17 cellular contexts compared by ENCODE assay signal in genomic region chr15:39596358-39597051, GRCh38. TPM values are rescaled to one million over a fixed set of nuclear protein-coding genes. Genes with fewer than 3 reads are reported as not detected.
DNase-seq lines count a peak whose midpoint lies in the region; TF ChIP-seq lines count a peak whose summit lies in the region.
"Had no signal": no experiment of that assay in that cellular context is flagged by ENCODE, and none has a peak within 500 bp of the region (broad histone marks: within the 10 kb centered on the region; RNA-seq: fewer than 3 reads in every experiment).

No MANE protein-coding gene starts in this region.

- no peak overlapping the region for H3K9ac ChIP-seq in fibroblast of lung (ENCODE audit: insufficient read depth, low read length)
- H3K9ac ChIP-seq: neural progenitor cell had no signal

- H4K20me1 ChIP-seq in fibroblast of lung (ENCODE audit: control insufficient read depth, extremely low read depth, insufficient read depth, low read length), result peaks cover 5% of the 10 kb centered on the region
- peaks cover 33% of the 10 kb centered on the region for H4K20me1 ChIP-seq in osteoblast (ENCODE audit: insufficient read depth, low read length)

- no peak overlapping the region for H3K27ac Mint-ChIP-seq in nephron progenitor cell
- H3K27ac Mint-ChIP-seq: activated naive CD4-positive, alpha-beta T cell treated with anti-CD3 and anti-CD28 coated beads, Interleukin-2, amount 50 U/mL, for 24 hours; immature natural killer cell; neural progenitor cell had no signal

- CTCF ChIA-PET in BJ (lab: Yijun Ruan, JAX), result no interaction called here

- TF ChIP-seq CTCF in BJ (IDR thresholded peaks at IDR 0.05; ENCODE audit: insufficient read depth, low read depth, low read length), result no peak
- no peak for TF ChIP-seq CTCF in VCaP (conservative IDR thresholded peaks at IDR 0.05)
- no peak for TF ChIP-seq CTCF in fibroblast of lung (conservative IDR thresholded peaks at IDR 0.05 in 1 of 2, IDR thresholded peaks at IDR 0.05 in 1 of 2; ENCODE audit: low read depth in 1 of 2, low read length in 2 of 2)
- no peak for TF ChIP-seq CTCF in osteoblast (IDR thresholded peaks at IDR 0.05; ENCODE audit: extremely low read depth, low read depth, low read length)
- no peak for TF ChIP-seq CTCF in nephron progenitor cell (IDR thresholded peaks at IDR 0.05)
- TF ChIP-seq CTCF in right atrium auricular region (IDR thresholded peaks at IDR 0.05), result no peak

- H3K27me3 ChIP-seq in BJ (ENCODE audit: control insufficient read depth, insufficient read depth, low read length) (no peaks in the 10 kb centered on the region), fibroblast of lung (ENCODE audit: control insufficient read depth, insufficient read depth, low read length) (no peaks in the 10 kb centered on the region), osteoblast (ENCODE audit: insufficient read depth, low read length) (no peaks in the 10 kb centered on the region), right atrium auricular region (no peaks in the 10 kb centered on the region)
- H3K27me3 ChIP-seq: MG63, neural progenitor cell had no signal

- peaks cover 36% of the 10 kb centered on the region for H3K36me3 Mint-ChIP-seq in nephron progenitor cell (ENCODE audit: low read depth)
- H3K36me3 Mint-ChIP-seq: activated naive CD4-positive, alpha-beta T cell treated with anti-CD3 and anti-CD28 coated beads, Interleukin-2, amount 50 U/mL, for 24 hours had no signal

- H3K4me2 ChIP-seq in fibroblast of lung (ENCODE audit: extremely low read depth, insufficient read depth, low read length), result no peak overlapping the region
- no peak overlapping the region for H3K4me2 ChIP-seq in osteoblast (ENCODE audit: insufficient read depth, low read length)
- H3K4me2 ChIP-seq: neural progenitor cell had no signal

- H3K9me3 Mint-ChIP-seq in nephron progenitor cell, result no peaks in the 10 kb centered on the region
- H3K9me3 Mint-ChIP-seq: activated naive CD4-positive, alpha-beta T cell treated with anti-CD3 and anti-CD28 coated beads, Interleukin-2, amount 50 U/mL, for 24 hours; immature natural killer cell; neural progenitor cell had no signal

- POLR2A ChIA-PET in BJ (lab: Charles Lee), result interaction anchor here (0.7 kb wide), 1 partner anchor 325 kb away, joined by 3 read pairs; no protein-coding TSS in a partner anchor

- DNase-seq in BJ (ENCODE audit: low read depth), result peak; percentile 76
- DNase-seq in fibroblast of lung (ENCODE audit: low read depth in 2 of 2), result peak; percentile 3 to 27
- DNase-seq in osteoblast (ENCODE audit: insufficient read length, low spot score, missing footprints), result no peak
- no peak for DNase-seq in nephron progenitor cell
- DNase-seq in activated CD4-positive, alpha-beta T cell treated with anti-CD3 and anti-CD28 coated beads, Interleukin-2, amount 50 U/mL, for 48 hours, result no peak
- DNase-seq in activated CD8-positive, alpha-beta memory T cell treated with anti-CD3 and anti-CD28 coated beads, Interleukin-2, amount 50 U/mL, for 4 hours, result no peak
- DNase-seq in right atrium auricular region (ENCODE audit: low spot score), result no peak
- DNase-seq: activated CD4-positive, alpha-beta T cell treated with anti-CD3 and anti-CD28 coated beads for 48 hours; C1 segment of cervical spinal cord; effector memory CD4-positive, alpha-beta T cell; immature natural killer cell; MG63; NCI-H187 treated with DMSO at 0.1 percent for 48 hours; NCI-H524 treated with DMSO at 0.1 percent for 48 hours had no signal

- H3K4me1 ChIP-seq in fibroblast of lung (ENCODE audit: control insufficient read depth, extremely low read depth, insufficient read depth, low read length), result peaks cover 3% of the 10 kb centered on the region
- no peaks in the 10 kb centered on the region for H3K4me1 ChIP-seq in osteoblast (ENCODE audit: insufficient read depth, low read length)
- H3K4me1 ChIP-seq in right atrium auricular region, result no peaks in the 10 kb centered on the region

- H3K4me1 Mint-ChIP-seq in nephron progenitor cell, result no peaks in the 10 kb centered on the region
- H3K4me1 Mint-ChIP-seq: activated naive CD4-positive, alpha-beta T cell treated with anti-CD3 and anti-CD28 coated beads, Interleukin-2, amount 50 U/mL, for 24 hours had no signal

- no peak overlapping the region for H3K4me3 ChIP-seq in BJ (ENCODE audit: low read depth, low read length)
- no peak overlapping the region for H3K4me3 ChIP-seq in fibroblast of lung (replicated peaks in 1 of 4; ENCODE audit: control extremely low read depth in 1 of 4, insufficient read depth in 1 of 4, low read depth in 3 of 4, low read length in 4 of 4)
- H3K4me3 ChIP-seq in osteoblast (ENCODE audit: insufficient read depth, low read length), result no peak overlapping the region
- H3K4me3 ChIP-seq in right atrium auricular region, result no peak overlapping the region
- H3K4me3 ChIP-seq: MG63, neural progenitor cell had no signal

- H3K4me3 Mint-ChIP-seq in nephron progenitor cell, result no peak overlapping the region
- H3K4me3 Mint-ChIP-seq: activated naive CD4-positive, alpha-beta T cell treated with anti-CD3 and anti-CD28 coated beads, Interleukin-2, amount 50 U/mL, for 24 hours; immature natural killer cell; neural progenitor cell had no signal

- H3K79me2 ChIP-seq in fibroblast of lung (ENCODE audit: control insufficient read depth, insufficient read depth, low read length) (peaks cover 1% of the 10 kb centered on the region), osteoblast (ENCODE audit: insufficient read depth, low read length) (no peaks in the 10 kb centered on the region)

- H3K27ac ChIP-seq in VCaP, result peak overlapping the region; percentile 65
- H3K27ac ChIP-seq in fibroblast of lung (ENCODE audit: insufficient read depth, low read length), result no peak overlapping the region
- peak overlapping the region; percentile 48 for H3K27ac ChIP-seq in osteoblast (ENCODE audit: low read depth, low read length)
- H3K27ac ChIP-seq in right atrium auricular region, result no peak overlapping the region
- H3K27ac ChIP-seq: neural progenitor cell had no signal

- no peaks in the 10 kb centered on the region for H3K27me3 Mint-ChIP-seq in nephron progenitor cell (ENCODE audit: low read depth, poor library complexity)

- H2AFZ ChIP-seq in fibroblast of lung (ENCODE audit: low read length) (no peak overlapping the region), osteoblast (ENCODE audit: low read length) (no peak overlapping the region)
- H2AFZ ChIP-seq: neural progenitor cell had no signal

- H3K36me3 ChIP-seq in BJ (ENCODE audit: control insufficient read depth, insufficient read depth, low read length) (peaks cover 18% of the 10 kb centered on the region), fibroblast of lung (ENCODE audit: control insufficient read depth, insufficient read depth, low read length) (peaks cover 27% of the 10 kb centered on the region), osteoblast (ENCODE audit: insufficient read depth, low read length) (peaks cover 50% of the 10 kb centered on the region), right atrium auricular region (peaks cover 49% of the 10 kb centered on the region)
- H3K36me3 ChIP-seq: neural progenitor cell had no signal

- H3K9me3 ChIP-seq in fibroblast of lung (ENCODE audit: control insufficient read depth, insufficient read depth, low read depth, low read length), result no peaks in the 10 kb centered on the region
- no peaks in the 10 kb centered on the region for H3K9me3 ChIP-seq in osteoblast (ENCODE audit: low read depth, low read length)
- H3K9me3 ChIP-seq in right atrium auricular region, result no peaks in the 10 kb centered on the region
- H3K9me3 ChIP-seq: MG63 had no signal

RNA-seq across cellular contexts. Expression of gene THBS1, which starts 15.6 kb away (rescaled TPM):
- polyA plus RNA-seq in BJ (2011; rRNA removed) (3,704 and 6,610 TPM in 2 replicates), fibroblast of lung (533 and 1,512 TPM in 2 replicates)
- 19,882 and 20,500 TPM in 2 replicates for polyA minus RNA-seq in BJ (2011; rRNA and poly(A)+ RNA removed)
- total RNA-seq in fibroblast of lung (631 and 1,745 TPM in 2 replicates), osteoblast (6,477 and 8,941 TPM in 2 replicates), right atrium auricular region (100 to 1,000 TPM in 1 of 2 donors, 10 to 100 TPM in 1; 67.8 to 205 TPM)
- 619 and 1,936 TPM in 2 replicates for polyA plus RNA-seq in fibroblast of lung (2012)
- polyA minus RNA-seq in fibroblast of lung (ENCODE audit: low replicate concordance), result 5,982 and 9,421 TPM in 2 replicates

Comparison
In these comparisons a context has a peak if more than half of its experiments do, and no peak if none do; other contexts are left out.
1. DNase-seq: peak in BJ (single experiment) and fibroblast of lung (2 of 2); none in osteoblast (single experiment), nephron progenitor cell (single experiment), activated CD4-positive, alpha-beta T cell treated with anti-CD3 and anti-CD28 coated beads, Interleukin-2, amount 50 U/mL, for 48 hours (0 of 2), activated CD8-positive, alpha-beta memory T cell treated with anti-CD3 and anti-CD28 coated beads, Interleukin-2, amount 50 U/mL, for 4 hours (single experiment) and right atrium auricular region (single experiment).
2. H3K27ac ChIP-seq: peak in VCaP (single experiment) and osteoblast (single experiment); none in fibroblast of lung (single experiment) and right atrium auricular region (0 of 2).